In the genomic region with DNA sequence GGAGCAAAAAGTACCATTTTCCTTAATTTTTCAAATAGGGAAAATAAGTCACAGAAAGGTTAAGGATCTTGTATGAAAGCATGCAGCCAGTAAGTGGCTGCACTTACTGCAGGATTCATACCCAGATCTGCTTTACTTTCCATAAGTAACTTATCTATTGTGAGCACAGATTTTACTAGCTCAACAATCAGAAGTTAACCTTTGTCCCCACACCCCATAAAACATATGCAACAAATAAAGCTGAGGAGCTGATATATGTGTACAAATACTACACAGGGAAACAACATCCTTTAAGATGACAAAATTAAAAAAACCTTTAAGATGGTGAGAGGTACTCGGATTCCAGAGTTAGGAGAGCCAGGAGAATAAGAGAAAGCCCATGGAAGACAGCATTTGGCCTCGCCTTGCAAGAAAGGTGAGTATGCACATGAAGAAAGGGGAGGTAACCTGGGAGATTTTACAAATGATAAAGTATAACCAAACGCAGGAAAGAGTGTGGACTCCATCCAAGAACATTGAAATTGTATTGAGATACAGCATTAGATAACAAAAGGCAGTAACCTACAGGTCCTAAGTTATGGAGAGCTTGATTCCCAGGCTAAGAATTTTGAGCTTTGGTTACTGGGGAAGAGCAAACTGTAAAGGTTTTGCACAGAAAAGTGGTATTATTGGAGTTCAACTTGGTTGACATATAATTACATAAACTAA, we compare ENCODE assay signal across 19 cellular contexts.
DNase-seq lines count a peak whose midpoint lies in the region; ATAC-seq, FAIRE-seq and TF ChIP-seq lines count a peak whose summit lies in the region.
"Had no signal": no experiment of that assay in that cellular context is flagged by ENCODE, and none has a peak within 500 bp of the region (broad histone marks: within the 10 kb centered on the region; RNA-seq: fewer than 3 reads in every experiment).

No MANE protein-coding gene starts in this region.

- H3K79me1 ChIP-seq in H9 (ENCODE audit: insufficient read depth, low read depth, low read length, poor library complexity, severe bottlenecking): no peaks in the 10 kb centered on the region

- H3K36me3 ChIP-seq in hepatocyte (replicated peaks; ENCODE audit: insufficient read depth, low read depth) (no peaks in the 10 kb centered on the region), spleen (no peaks in the 10 kb centered on the region)
- H3K36me3 ChIP-seq: HAP-1 had no signal

- peak overlapping the region; percentile 34 for H3K4me2 ChIP-seq in hepatocyte
- no peak overlapping the region for H3K4me2 ChIP-seq in H9 (ENCODE audit: insufficient read depth, insufficient read length, low read length)
- H3K4me2 ChIP-seq: A549 had no signal

- no peak overlapping the region for H3K4ac ChIP-seq in H9 (ENCODE audit: low read depth, low read length)

- H3K4me3 ChIP-seq in hepatocyte (no peak overlapping the region), spleen (no peak overlapping the region)
- H3K4me3 ChIP-seq: A549, HAP-1 had no signal

- H3K4me1 ChIP-seq in hepatocyte (ENCODE audit: insufficient read depth) (peaks cover 9% of the 10 kb centered on the region), H9 (ENCODE audit: insufficient read depth, low read length) (no peaks in the 10 kb centered on the region), spleen (peaks cover 0 to 4% (median 0%) of the 10 kb centered on the region in 6 donors)
- H3K4me1 ChIP-seq: A549, HAP-1 had no signal

- no peaks in the 10 kb centered on the region for H3K4me1 Mint-ChIP-seq in nephron progenitor cell
- H3K4me1 Mint-ChIP-seq in H9: no peaks in the 10 kb centered on the region

- no peak overlapping the region for H3K56ac ChIP-seq in H9 (ENCODE audit: insufficient read length, low read depth, low read length)

- no peak overlapping the region for H3K18ac ChIP-seq in H9 (ENCODE audit: insufficient read length, low read depth, low read length)

- H2BK12ac ChIP-seq in H9 (ENCODE audit: insufficient read length, low read depth, low read length): no peak overlapping the region

- H3K23ac ChIP-seq in H9 (ENCODE audit: insufficient read length, low read depth, low read length): no peak overlapping the region

- H2AFZ ChIP-seq in hepatocyte (no peak overlapping the region), H9 (ENCODE audit: low read length) (no peak overlapping the region)

- H2BK20ac ChIP-seq in H9 (ENCODE audit: low read depth, low read length, poor library complexity, severe bottlenecking): no peak overlapping the region

- no peak for DNase-seq in H54 (ENCODE audit: insufficient read length, low spot score)
- DNase-seq in LoVo (ENCODE audit: low spot score): peak; percentile 47
- DNase-seq in hepatocyte (ENCODE audit: low spot score): no peak
- DNase-seq in nephron progenitor cell: no peak
- DNase-seq in T-helper 1 cell: no peak
- no peak for DNase-seq in H9
- DNase-seq in spleen: no peak
- DNase-seq: Caco-2; CD4-positive, alpha-beta T cell; DMS79; GOT3 had no signal

- H3K27me3 ChIP-seq in hepatocyte (no peaks in the 10 kb centered on the region), H9 (ENCODE audit: insufficient read depth, low read length) (no peaks in the 10 kb centered on the region), spleen (replicated peaks in 1 of 7) (no peaks in the 10 kb centered on the region)

- intact Hi-C loops in spleen (cut with DNase I; ENCODE audit: low total_unique reads): no loop called here

- H3K36me3 Mint-ChIP-seq in nephron progenitor cell (ENCODE audit: low read depth): peaks cover 29% of the 10 kb centered on the region
- peaks cover 0 to 5% (median 0%) of the 10 kb centered on the region in 3 experiments; a peak in 2 of 7 replicates for H3K36me3 Mint-ChIP-seq in H9 (ENCODE audit: insufficient read depth in 1 of 3, low read depth in 3 of 3)

- no peak overlapping the region for H3K9ac ChIP-seq in H9 (ENCODE audit: extremely low read depth, insufficient read length, low read length)

- H3K23me2 ChIP-seq in H9 (ENCODE audit: insufficient read length, low read depth, low read length, poor library complexity, severe bottlenecking): no peaks in the 10 kb centered on the region

- no peak overlapping the region for H4K5ac ChIP-seq in H9 (ENCODE audit: insufficient read length, low read depth, low read length)

- TF ChIP-seq POLR2A in H54 (IDR thresholded peaks at IDR 0.05; ENCODE audit: low read depth, low read length) (no peak), spleen (IDR thresholded peaks at IDR 0.05) (no peak)

- H2BK5ac ChIP-seq in H9 (ENCODE audit: insufficient read length, low read length): no peak overlapping the region

- H2AK5ac ChIP-seq in H9 (ENCODE audit: insufficient read length, low read length): no peak overlapping the region

- 62% methylated on average over 3 of the region's 3 CpGs for WGBS in hepatocyte (ENCODE audit: low lambda C conversion rate, missing lambda C conversion rate)
- WGBS in H9 (ENCODE audit: extremely low coverage, insufficient read length, low lambda C conversion rate): no CpG with 5 or more reads among the region's 3 CpGs
- WGBS in spleen, 5 donors: 70 to 79% (median 73%) methylated on average over 3 of the region's 3 CpGs

- no peaks in the 10 kb centered on the region for H3K79me2 ChIP-seq in hepatocyte
- no peaks in the 10 kb centered on the region for H3K79me2 ChIP-seq in H9 (ENCODE audit: insufficient read depth, low read length)

- H4K91ac ChIP-seq in H9 (ENCODE audit: insufficient read length, low read depth, low read length): no peak overlapping the region

- H3K4me3 Mint-ChIP-seq in nephron progenitor cell: no peak overlapping the region
- no peak overlapping the region for H3K4me3 Mint-ChIP-seq in H9
- H3K4me3 Mint-ChIP-seq: CD4-positive, alpha-beta T cell had no signal

- no peak overlapping the region for H2BK120ac ChIP-seq in H9 (ENCODE audit: low read depth, low read length, poor library complexity, severe bottlenecking)

- H3K27ac Mint-ChIP-seq in nephron progenitor cell: peak overlapping the region; percentile 2
- H3K27ac Mint-ChIP-seq in H9: no peak overlapping the region
- H3K27ac Mint-ChIP-seq: CD4-positive, alpha-beta T cell had no signal

- H2BK15ac ChIP-seq in H9 (ENCODE audit: low read depth, low read length): no peak overlapping the region

- no peak for ATAC-seq in HG03139 (IDR thresholded peaks at IDR 0.05; ENCODE audit: unreplicated experiment)
- ATAC-seq: A549 had no signal

- TF ChIP-seq CTCF in hepatocyte (IDR thresholded peaks at IDR 0.05; ENCODE audit: poor library complexity): no peak
- no peak for TF ChIP-seq CTCF in nephron progenitor cell (IDR thresholded peaks at IDR 0.05)
- TF ChIP-seq CTCF in H9 (conservative IDR thresholded peaks at IDR 0.05): no peak
- TF ChIP-seq CTCF in spleen (IDR thresholded peaks at IDR 0.05 in 8 of 11, conservative IDR thresholded peaks at IDR 0.05 in 3 of 11): no peak

- no peaks in the 10 kb centered on the region for H3K9me3 ChIP-seq in hepatocyte (ENCODE audit: low read depth)
- H3K9me3 ChIP-seq in H9 (ENCODE audit: control insufficient read depth, low read depth, low read length): no peaks in the 10 kb centered on the region
- H3K9me3 ChIP-seq in spleen: no peaks in the 10 kb centered on the region
- H3K9me3 ChIP-seq: A549, Caco-2, HAP-1 had no signal

- H3K9me3 Mint-ChIP-seq in nephron progenitor cell (no peaks in the 10 kb centered on the region), H9 (no peaks in the 10 kb centered on the region; a peak in 1 of 5 replicates)
- H3K9me3 Mint-ChIP-seq: CD4-positive, alpha-beta T cell had no signal

- no peaks in the 10 kb centered on the region for H4K20me1 ChIP-seq in hepatocyte (ENCODE audit: insufficient read depth, poor library complexity, severe bottlenecking)
- no peaks in the 10 kb centered on the region for H4K20me1 ChIP-seq in H9 (ENCODE audit: control insufficient read depth, insufficient read depth, insufficient read length)

- H3K27me3 Mint-ChIP-seq in nephron progenitor cell (ENCODE audit: low read depth, poor library complexity) (no peaks in the 10 kb centered on the region), H9 (ENCODE audit: low read depth) (no peaks in the 10 kb centered on the region)
- H3K27me3 Mint-ChIP-seq: CD4-positive, alpha-beta T cell had no signal

- H3K27ac ChIP-seq in hepatocyte (peak overlapping the region; percentile 9), H9 (ENCODE audit: insufficient read length, low read depth, low read length) (no peak overlapping the region), spleen (no peak overlapping the region)
- H3K27ac ChIP-seq: 22Rv1, A549, C4-2B had no signal

- no peaks in the 10 kb centered on the region for H3K9me2 ChIP-seq in hepatocyte (replicated peaks; ENCODE audit: insufficient read depth)

- no peak overlapping the region for H3T11ph ChIP-seq in H9 (ENCODE audit: low read length)

- peak; percentile 75 for FAIRE-seq in H54 (lab: Jason Lieb, UNC)
- FAIRE-seq: A549, D721Med, GM12892, GM18507 had no signal

- no peak overlapping the region for H3K14ac ChIP-seq in H9 (ENCODE audit: insufficient read depth, low read length)

- H4K8ac ChIP-seq in H9 (replicated peaks; ENCODE audit: insufficient read length, low read depth, low read length): no peak overlapping the region
